In the genomic region with DNA sequence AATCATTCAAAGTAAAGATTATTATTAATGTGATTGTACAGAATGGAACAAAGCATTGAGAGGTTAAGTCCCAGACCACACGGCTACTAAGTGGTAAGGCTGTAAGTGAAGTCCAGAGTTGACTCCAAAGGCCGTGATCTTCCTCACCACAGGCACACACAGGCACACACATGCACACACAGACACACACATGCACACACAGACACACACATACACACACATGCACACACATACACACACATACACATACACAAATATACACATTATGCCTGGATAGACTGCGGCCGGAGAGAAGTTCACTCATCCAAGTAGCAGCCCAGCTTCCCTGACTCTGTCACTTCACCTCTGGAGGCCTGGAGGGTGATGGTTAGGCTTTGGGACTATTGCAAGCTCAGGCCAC, we compare ENCODE assay signal across 18 cellular contexts.
A peak's percentile ranks its signal among the peaks of the same experiment; 100 is the strongest.
DNase-seq lines count a peak whose midpoint lies in the region; ATAC-seq, FAIRE-seq and TF ChIP-seq lines count a peak whose summit lies in the region.
"Had no signal": no experiment of that assay in that cellular context is flagged by ENCODE, and none has a peak within 500 bp of the region (broad histone marks: within the 10 kb centered on the region; RNA-seq: fewer than 3 reads in every experiment).

No MANE protein-coding gene starts in this region.

- peak overlapping the region; percentile 34 for H3K23ac ChIP-seq in neuronal stem cell (ENCODE audit: low read depth, low read length, poor library complexity)

- no peak overlapping the region for H3K27ac Mint-ChIP-seq in immature natural killer cell
- H3K27ac Mint-ChIP-seq in mesothelial cell of epicardium, result no peak overlapping the region
- H3K27ac Mint-ChIP-seq: CD8-positive, alpha-beta T cell; GM23338; HFFc6 had no signal

- H3K9me3 Mint-ChIP-seq in immature natural killer cell, result peaks cover 0 to 4% (median 0%) of the 10 kb centered on the region in 6 donors
- H3K9me3 Mint-ChIP-seq in mesothelial cell of epicardium, result peaks cover 11% of the 10 kb centered on the region
- H3K9me3 Mint-ChIP-seq: HFFc6 had no signal

- no peak overlapping the region for H2AFZ ChIP-seq in neuronal stem cell (ENCODE audit: low read length)
- H2AFZ ChIP-seq: GM23338 had no signal

- H3K4me3 ChIP-seq in heart left ventricle (no peak overlapping the region), neuronal stem cell (ENCODE audit: low read length in 2 of 2) (no peak overlapping the region), subcutaneous abdominal adipose tissue (ENCODE audit: low read depth in 1 of 5, low read length in 5 of 5) (no peak overlapping the region)
- H3K4me3 ChIP-seq: BLaER1, GM23338 had no signal

- H3K27me3 Mint-ChIP-seq in immature natural killer cell (ENCODE audit: low read depth in 3 of 3), result no peaks in the 10 kb centered on the region
- H3K27me3 Mint-ChIP-seq in mesothelial cell of epicardium (ENCODE audit: low read depth), result peaks cover 21% of the 10 kb centered on the region

- DNase-seq in heart left ventricle, result no peak
- DNase-seq in left cardiac atrium, result no peak
- DNase-seq in HTR-8/SVneo (ENCODE audit: insufficient read length, low spot score), result no peak
- DNase-seq in neuronal stem cell (ENCODE audit: low spot score), result no peak
- DNase-seq in immature natural killer cell, result no peak
- DNase-seq in mesothelial cell of epicardium (ENCODE audit: low spot score in 2 of 2, unreplicated experiment in 2 of 2), result no peak
- DNase-seq: Calu3; CD8-positive, alpha-beta T cell; DMS79 treated with DMSO at 0.1 percent for 48 hours; HCEC 1CT; HFFc6 had no signal

- TF ChIP-seq CTCF in heart left ventricle (IDR thresholded peaks at IDR 0.05), result no peak
- no peak for TF ChIP-seq CTCF in mesothelial cell of epicardium (IDR thresholded peaks at IDR 0.05; ENCODE audit: unreplicated experiment)

- no peak overlapping the region for H3K4ac ChIP-seq in neuronal stem cell (ENCODE audit: low read length)

- H3K14ac ChIP-seq in neuronal stem cell (ENCODE audit: low read length), result no peak overlapping the region

- H2BK15ac ChIP-seq in neuronal stem cell (ENCODE audit: low read length), result no peak overlapping the region

- no peak overlapping the region for H2BK120ac ChIP-seq in neuronal stem cell (ENCODE audit: low read depth, low read length)

- no peak overlapping the region for H4K91ac ChIP-seq in neuronal stem cell (ENCODE audit: low read depth, low read length, poor library complexity)

- H3K9ac ChIP-seq in neuronal stem cell (ENCODE audit: low read depth, low read length, poor library complexity) (peak overlapping the region; percentile 33), subcutaneous abdominal adipose tissue (ENCODE audit: low read length in 5 of 5) (no peak overlapping the region)
- H3K9ac ChIP-seq: BLaER1 had no signal

- intact Hi-C loops in heart left ventricle (cut with DNase I), result no loop called here
- intact Hi-C loops in left cardiac atrium (cut with DNase I), result no loop called here

- FAIRE-seq in HTR-8/SVneo (lab: Jason Lieb, UNC), result peak; percentile 60
- FAIRE-seq: GM19239, H54 had no signal

- WGBS in heart left ventricle, 4 donors, result 86 to 97% (median 95%) methylated on average over 4 of the region's 4 CpGs
- WGBS in neuronal stem cell (ENCODE audit: extremely low coverage in 2 of 2, insufficient read length in 2 of 2, insufficient replicate concordance in 1 of 2), 2 donors, result no CpG with 5 or more reads among the region's 4 CpGs

- H2BK12ac ChIP-seq in neuronal stem cell (ENCODE audit: low read length), result no peak overlapping the region

- H2BK5ac ChIP-seq in neuronal stem cell (ENCODE audit: low read length), result no peak overlapping the region

- H3K27ac ChIP-seq in heart left ventricle (peak overlapping the region in 8 of 12 donors; percentile 47 to 78 (median 56)), neuronal stem cell (replicated peaks; ENCODE audit: low read length) (no peak overlapping the region), subcutaneous abdominal adipose tissue (ENCODE audit: low read depth, low read length) (peak overlapping the region; percentile 22)
- H3K27ac ChIP-seq: 22Rv1, BLaER1 had no signal

- H3K4me1 Mint-ChIP-seq in immature natural killer cell (no peaks in the 10 kb centered on the region), mesothelial cell of epicardium (no peaks in the 10 kb centered on the region)
- H3K4me1 Mint-ChIP-seq: GM23338 had no signal

- H3K4me3 Mint-ChIP-seq in immature natural killer cell (no peak overlapping the region), mesothelial cell of epicardium (no peak overlapping the region)
- H3K4me3 Mint-ChIP-seq: CD8-positive, alpha-beta T cell; GM23338; HFFc6 had no signal

- no peak overlapping the region for H3K18ac ChIP-seq in neuronal stem cell (ENCODE audit: low read length)

- no peak for ATAC-seq in heart left ventricle
- no peak for ATAC-seq in left cardiac atrium
- no peak for ATAC-seq in GM18511 (IDR thresholded peaks at IDR 0.05; ENCODE audit: unreplicated experiment)
- ATAC-seq: CD8-positive, alpha-beta T cell; GM23338 had no signal

- H2AK5ac ChIP-seq in neuronal stem cell (ENCODE audit: low read depth, low read length), result no peak overlapping the region

- H3K9me3 ChIP-seq in heart left ventricle (peaks cover 0 to 15% (median 0%) of the 10 kb centered on the region in 12 donors), neuronal stem cell (replicated peaks in 1 of 2; ENCODE audit: control insufficient read depth in 2 of 2, insufficient read depth in 1 of 2, low read depth in 1 of 2, low read length in 2 of 2) (no peaks in the 10 kb centered on the region), subcutaneous abdominal adipose tissue (ENCODE audit: control insufficient read depth in 5 of 5, low read length in 5 of 5) (peaks cover 0 to 5% (median 0%) of the 10 kb centered on the region in 5 donors)

- TF ChIP-seq POLR2A in heart left ventricle (IDR thresholded peaks at IDR 0.05), result no peak

- no peaks in the 10 kb centered on the region for H3K36me3 Mint-ChIP-seq in immature natural killer cell
- H3K36me3 Mint-ChIP-seq in mesothelial cell of epicardium, result peaks cover 3% of the 10 kb centered on the region
- H3K36me3 Mint-ChIP-seq: CD8-positive, alpha-beta T cell had no signal

- peaks cover 0 to 21% (median 4%) of the 10 kb centered on the region in 12 donors for H3K4me1 ChIP-seq in heart left ventricle
- no peaks in the 10 kb centered on the region for H3K4me1 ChIP-seq in neuronal stem cell (ENCODE audit: control insufficient read depth in 2 of 2, insufficient read depth in 1 of 2, low read depth in 1 of 2, low read length in 2 of 2)
- peaks cover 0 to 26% (median 8%) of the 10 kb centered on the region in 5 donors for H3K4me1 ChIP-seq in subcutaneous abdominal adipose tissue (ENCODE audit: control insufficient read depth in 5 of 5, insufficient read depth in 5 of 5, low read length in 5 of 5)
- H3K4me1 ChIP-seq: BLaER1 had no signal

- no peak overlapping the region for H3K4me2 ChIP-seq in neuronal stem cell (ENCODE audit: insufficient read depth, low read length, poor library complexity, severe bottlenecking)
- H3K4me2 ChIP-seq: BLaER1, GM23338 had no signal

- no peaks in the 10 kb centered on the region for H3K79me1 ChIP-seq in neuronal stem cell (ENCODE audit: low read depth, low read length)

- H3K27me3 ChIP-seq in heart left ventricle, result no peaks in the 10 kb centered on the region
- no peaks in the 10 kb centered on the region for H3K27me3 ChIP-seq in neuronal stem cell (ENCODE audit: control insufficient read depth in 3 of 3, insufficient read depth in 3 of 3, low read depth in 1 of 3, low read length in 3 of 3)
- no peaks in the 10 kb centered on the region for H3K27me3 ChIP-seq in subcutaneous abdominal adipose tissue (ENCODE audit: control insufficient read depth in 5 of 5, insufficient read depth in 4 of 5, low read length in 5 of 5)
- H3K27me3 ChIP-seq: BLaER1 had no signal

- H3K36me3 ChIP-seq in heart left ventricle, result no peaks in the 10 kb centered on the region
- H3K36me3 ChIP-seq in neuronal stem cell (replicated peaks in 1 of 2; ENCODE audit: control insufficient read depth in 2 of 2, insufficient read depth in 2 of 2, low read length in 2 of 2), result no peaks in the 10 kb centered on the region
- no peaks in the 10 kb centered on the region for H3K36me3 ChIP-seq in subcutaneous abdominal adipose tissue (ENCODE audit: control insufficient read depth in 5 of 5, insufficient read depth in 5 of 5, low read length in 5 of 5)
- H3K36me3 ChIP-seq: BLaER1 had no signal

- H4K8ac ChIP-seq in neuronal stem cell (ENCODE audit: low read depth, low read length), result no peak overlapping the region
